Comparison of ENCODE assay signal across 26 cellular contexts in genomic region chr1:30068787-30069472, GRCh38.
DNase-seq lines count a peak whose midpoint lies in the region; ATAC-seq, FAIRE-seq and TF ChIP-seq lines count a peak whose summit lies in the region.
"Had no signal": no experiment of that assay in that cellular context is flagged by ENCODE, and none has a peak within 500 bp of the region (broad histone marks: within the 10 kb centered on the region; RNA-seq: fewer than 3 reads in every experiment).

No MANE protein-coding gene starts in this region.

- no peak overlapping the region for H3K14ac ChIP-seq in H1 (ENCODE audit: insufficient read length)

- H2AK5ac ChIP-seq in H1 (ENCODE audit: low read depth, low read length) = no peak overlapping the region

- POLR2A ChIA-PET in HCT116 (lab: Charles Lee) (no interaction called here), RWPE1 (lab: Yijun Ruan, JAX; ENCODE audit: low non-redundant PET) (no interaction called here), H1 (lab: Charles Lee; ENCODE audit: partially characterized antibody) (no interaction called here)

- H3K4ac ChIP-seq in H1 (replicated peaks; ENCODE audit: insufficient read length, low read depth, low read length) = no peak overlapping the region

- WGBS in H1 (ENCODE audit: extremely low coverage in 1 of 2, insufficient coverage in 1 of 2, insufficient read length in 1 of 2, insufficient replicate concordance in 2 of 2, low coverage in 1 of 2, low lambda C conversion rate in 2 of 2, missing lambda C conversion rate in 1 of 2), 2 experiments = 98% methylated on average over 9 of the region's 9 CpGs; no CpG with 5 or more reads in 1 of the 2 experiments

- H3K4me2 ChIP-seq in HCT116 (ENCODE audit: low read length) = peak overlapping the region; percentile 54
- no peak overlapping the region for H3K4me2 ChIP-seq in H1 (ENCODE audit: insufficient read depth in 1 of 2, low read depth in 2 of 2, low read length in 2 of 2)
- H3K4me2 ChIP-seq: A549; BLaER1 treated with 17β-estradiol and CSF1 and Interleukin-3, amounts not matched to agents 10 nM and 100 nM had no signal

- no peak overlapping the region for H4K8ac ChIP-seq in H1 (ENCODE audit: extremely low read depth, insufficient read depth, low read length)

- H4K91ac ChIP-seq in H1 (replicated peaks; ENCODE audit: insufficient read length, low read length) = no peak overlapping the region

- DNase-seq in HCT116 (ENCODE audit: low read depth, low spot score) (no peak), RWPE1 (ENCODE audit: low spot score) (peak; percentile 52), H1 (ENCODE audit: low read depth in 1 of 2, low spot score in 2 of 2) (no peak), upper lobe of right lung (peak; percentile 33), NCI-H524 treated with DMSO at 0.1 percent for 48 hours (lab: John Stamatoyannopoulos, UW) (no peak), NCI-H69 (lab: John Stamatoyannopoulos, UW) (no peak)
- DNase-seq in effector memory CD4-positive, alpha-beta T cell = no peak
- DNase-seq: AML-193; CD4-positive, alpha-beta T cell; DMS53; H7; IMR-90; KG1; MM.1S; NCI-H1048; NCI-H1417; NCI-H187; NCI-H2081 treated with DMSO at 0.1 percent for 48 hours; NCI-H2171; NCI-H226; NCI-H510A; NCI-H748 treated with DMSO at 0.1 percent for 48 hours; SHP77 had no signal

- H3K9me3 ChIP-seq in HCT116 (ENCODE audit: control insufficient read depth in 1 of 2, insufficient read depth in 1 of 2, low read depth in 1 of 2, low read length in 2 of 2) (no peaks in the 10 kb centered on the region), H1 (ENCODE audit: insufficient read depth in 2 of 2, low read depth in 1 of 2, low read length in 1 of 2) (no peaks in the 10 kb centered on the region), upper lobe of right lung (no peaks in the 10 kb centered on the region)
- no peaks in the 10 kb centered on the region for H3K9me3 ChIP-seq in effector memory CD4-positive, alpha-beta T cell (ENCODE audit: control insufficient read depth, low read length)
- H3K9me3 ChIP-seq: A549; BLaER1 treated with 17β-estradiol and CSF1 and Interleukin-3, amounts not matched to agents 10 nM and 100 nM had no signal

- H3K23ac ChIP-seq in H1 (ENCODE audit: insufficient read length) = no peak overlapping the region

- no peak overlapping the region for H3K4me3 ChIP-seq in HCT116 (replicated peaks in 1 of 2; ENCODE audit: low read depth in 1 of 2, low read length in 2 of 2)
- no peak overlapping the region for H3K4me3 ChIP-seq in H1 (ENCODE audit: extremely low read depth in 1 of 4, insufficient read depth in 2 of 4, low read depth in 3 of 4, low read length in 4 of 4)
- H3K4me3 ChIP-seq in upper lobe of right lung = no peak overlapping the region
- H3K4me3 ChIP-seq in effector memory CD4-positive, alpha-beta T cell (ENCODE audit: insufficient read depth, low read depth, low read length, poor library complexity, severe bottlenecking) = no peak overlapping the region
- H3K4me3 ChIP-seq: A549; BLaER1 treated with 17β-estradiol and CSF1 and Interleukin-3, amounts not matched to agents 10 nM and 100 nM had no signal

- H2BK12ac ChIP-seq in H1 (ENCODE audit: low read depth, low read length) = peak overlapping the region; percentile 29; the same call in 1 of the 2 replicates

- no peak for TF ChIP-seq EP300 in H1 (IDR thresholded peaks at IDR 0.05; ENCODE audit: borderline replicate concordance in 1 of 2, low read depth in 2 of 2, low read length in 2 of 2)

- H3K27ac ChIP-seq in HCT116 (ENCODE audit: low read depth, low read length) = no peak overlapping the region
- no peak overlapping the region for H3K27ac ChIP-seq in RWPE1
- no peak overlapping the region for H3K27ac ChIP-seq in H1 (ENCODE audit: low read depth, low read length)
- no peak overlapping the region for H3K27ac ChIP-seq in upper lobe of right lung
- H3K27ac ChIP-seq in effector memory CD4-positive, alpha-beta T cell (ENCODE audit: insufficient read depth, low read length, poor library complexity, severe bottlenecking) = no peak overlapping the region
- H3K27ac ChIP-seq: A549; BLaER1 treated with 17β-estradiol and CSF1 and Interleukin-3, amounts not matched to agents 10 nM and 100 nM had no signal

- intact Hi-C loops in HCT116 (cut with micrococcal nuclease) (no loop called here), upper lobe of right lung (cut with DNase I) (no loop called here)

- no peak overlapping the region for H2BK5ac ChIP-seq in H1 (ENCODE audit: low read depth, low read length)

- no peak overlapping the region for H2BK15ac ChIP-seq in H1 (ENCODE audit: low read length)

- H2BK120ac ChIP-seq in H1 (replicated peaks; ENCODE audit: low read depth, low read length) = no peak overlapping the region

- peak; percentile 77 for ATAC-seq in HCT116
- no peak for ATAC-seq in upper lobe of right lung
- ATAC-seq: A549 had no signal

- H4K20me1 ChIP-seq in HCT116 (ENCODE audit: insufficient read depth) (no peaks in the 10 kb centered on the region), H1 (replicated peaks in 1 of 2; ENCODE audit: control insufficient read depth in 1 of 2, insufficient read depth in 2 of 2, low read length in 2 of 2) (no peaks in the 10 kb centered on the region)
- H4K20me1 ChIP-seq: BLaER1 treated with 17β-estradiol and CSF1 and Interleukin-3, amounts not matched to agents 10 nM and 100 nM had no signal

- H3K36me3 ChIP-seq in HCT116 (ENCODE audit: control insufficient read depth in 1 of 2, insufficient read depth in 2 of 2, low read length in 2 of 2) (no peaks in the 10 kb centered on the region), H1 (ENCODE audit: control insufficient read depth in 2 of 4, insufficient read depth in 4 of 4, low read length in 3 of 4) (no peaks in the 10 kb centered on the region; a peak in 1 of 8 replicates), upper lobe of right lung (no peaks in the 10 kb centered on the region)
- no peaks in the 10 kb centered on the region for H3K36me3 ChIP-seq in effector memory CD4-positive, alpha-beta T cell (ENCODE audit: control insufficient read depth, insufficient read depth, low read length)
- H3K36me3 ChIP-seq: BLaER1 treated with 17β-estradiol and CSF1 and Interleukin-3, amounts not matched to agents 10 nM and 100 nM had no signal

- TF ChIP-seq RAD21 in HCT116 (IDR thresholded peaks at IDR 0.05; ENCODE audit: low read depth) (no peak), H1 (IDR thresholded peaks at IDR 0.05 in 1 of 2, conservative IDR thresholded peaks at IDR 0.05 in 1 of 2; ENCODE audit: low read depth in 2 of 2, low read length in 2 of 2) (no peak)

- no peaks in the 10 kb centered on the region for H3K79me1 ChIP-seq in H1 (ENCODE audit: low read depth, low read length)

- H2BK20ac ChIP-seq in H1 (ENCODE audit: low read length) = no peak overlapping the region

- H4K5ac ChIP-seq in H1 (ENCODE audit: insufficient read length, low read depth, low read length) = no peak overlapping the region

- H3K4me1 ChIP-seq in HCT116 (ENCODE audit: control insufficient read depth in 1 of 2, insufficient read depth in 2 of 2, low read length in 2 of 2) = peaks cover 10 to 16% of the 10 kb centered on the region in 2 experiments
- H3K4me1 ChIP-seq in H1 (replicated peaks in 1 of 4; ENCODE audit: control insufficient read depth in 3 of 4, insufficient read depth in 4 of 4, low read length in 3 of 4) = no peaks in the 10 kb centered on the region
- no peaks in the 10 kb centered on the region for H3K4me1 ChIP-seq in upper lobe of right lung
- no peaks in the 10 kb centered on the region for H3K4me1 ChIP-seq in effector memory CD4-positive, alpha-beta T cell (ENCODE audit: control insufficient read depth, insufficient read depth, low read length, poor library complexity, severe bottlenecking)
- H3K4me1 ChIP-seq: A549 had no signal

- no peaks in the 10 kb centered on the region for H3K9me2 ChIP-seq in HCT116 (ENCODE audit: insufficient read depth)

- RAD21 ChIA-PET in HCT116 (lab: Charles Lee; ENCODE audit: low non-redundant PET in 1 of 2, low total read pairs in 2 of 2, uncharacterized antibody in 2 of 2, unreplicated experiment in 2 of 2) = no interaction called here

- H3K79me2 ChIP-seq in HCT116 (ENCODE audit: insufficient read depth, low read length) (no peaks in the 10 kb centered on the region), H1 (ENCODE audit: control insufficient read depth in 1 of 2, insufficient read depth in 2 of 2, low read length in 2 of 2) (no peaks in the 10 kb centered on the region)

- FAIRE-seq in H1 (lab: Jason Lieb, UNC) = no peak
- FAIRE-seq: A549, GM18507 had no signal

- CTCF ChIA-PET in HCT116 (lab: Charles Lee) = no interaction called here
- CTCF ChIA-PET in RWPE1 (lab: Yijun Ruan, JAX) = interaction anchor here (0.7 kb wide), 1 partner anchor 1014 kb away, joined by 3 read pairs; no protein-coding TSS in a partner anchor
- CTCF ChIA-PET in H1 (lab: Charles Lee; ENCODE audit: partially characterized antibody) = interaction anchor here (0.8 to 2.2 kb wide), 4 partner anchors 9 to 338 kb away, joined by 3 to 8 read pairs (median 4); no protein-coding TSS in a partner anchor

- H3K9ac ChIP-seq in HCT116 (ENCODE audit: low read length) (no peak overlapping the region), H1 (replicated peaks in 1 of 4; ENCODE audit: extremely low read depth in 1 of 4, low read depth in 3 of 4, low read length in 3 of 4) (no peak overlapping the region)
- H3K9ac ChIP-seq: BLaER1 treated with 17β-estradiol and CSF1 and Interleukin-3, amounts not matched to agents 10 nM and 100 nM had no signal

- H3K18ac ChIP-seq in H1 (ENCODE audit: extremely low read depth, low read length) = no peak overlapping the region

- BruUV-seq in HCT116 (replicated peaks; lab: Mats Ljungman, UMichigan) = no TSS peak

- no peak for TF ChIP-seq CTCF in HCT116 (IDR thresholded peaks at IDR 0.05 in 2 of 3, conservative IDR thresholded peaks at IDR 0.05 in 1 of 3; ENCODE audit: borderline replicate concordance in 1 of 3, insufficient read depth in 1 of 3, low read depth in 2 of 3, low read length in 2 of 3)
- TF ChIP-seq CTCF in RWPE1 (conservative IDR thresholded peaks at IDR 0.05; ENCODE audit: low read depth) = no peak
- TF ChIP-seq CTCF in H1 (IDR thresholded peaks at IDR 0.05; ENCODE audit: control extremely low read depth in 1 of 3, insufficient read depth in 1 of 3, low read depth in 1 of 3, low read length in 3 of 3) = no peak
- no peak for TF ChIP-seq CTCF in upper lobe of right lung (IDR thresholded peaks at IDR 0.05)

- TF ChIP-seq POLR2A in HCT116 (IDR thresholded peaks at IDR 0.05; ENCODE audit: borderline replicate concordance, extremely low read depth, insufficient read depth, insufficient read length) = no peak
- no peak for TF ChIP-seq POLR2A in H1 (IDR thresholded peaks at IDR 0.05; ENCODE audit: control extremely low read depth in 1 of 2, low read depth in 2 of 2, low read length in 2 of 2)

- H3K56ac ChIP-seq in H1 (replicated peaks; ENCODE audit: insufficient read length, low read depth, low read length) = no peak overlapping the region

- no peaks in the 10 kb centered on the region for H3K27me3 ChIP-seq in HCT116 (ENCODE audit: insufficient read depth, low read length)
- no peaks in the 10 kb centered on the region for H3K27me3 ChIP-seq in H1 (replicated peaks in 1 of 4; ENCODE audit: control insufficient read depth in 3 of 4, extremely low read depth in 1 of 4, insufficient read depth in 3 of 4, low read length in 3 of 4)
- H3K27me3 ChIP-seq in upper lobe of right lung = no peaks in the 10 kb centered on the region
- no peaks in the 10 kb centered on the region for H3K27me3 ChIP-seq in effector memory CD4-positive, alpha-beta T cell (replicated peaks; ENCODE audit: control insufficient read depth, insufficient read depth, low read length, poor library complexity, severe bottlenecking)
- H3K27me3 ChIP-seq: BLaER1 treated with 17β-estradiol and CSF1 and Interleukin-3, amounts not matched to agents 10 nM and 100 nM had no signal

- H2AFZ ChIP-seq in HCT116 (ENCODE audit: low read depth, low read length, poor library complexity, severe bottlenecking) (no peak overlapping the region), H1 (ENCODE audit: low read length) (no peak overlapping the region)

- H3K23me2 ChIP-seq in H1 (ENCODE audit: low read depth, low read length) = no peaks in the 10 kb centered on the region

Comparison
In these comparisons a context has a peak if more than half of its experiments do, and no peak if none do; other contexts are left out.
1. DNase-seq: peak in RWPE1 (single experiment) and upper lobe of right lung (single experiment); none in HCT116 (single experiment), H1 (0 of 2), effector memory CD4-positive, alpha-beta T cell (0 of 3), NCI-H524 treated with DMSO at 0.1 percent for 48 hours (single experiment) and NCI-H69 (single experiment).
2. Of the 16 proteins assayed by ChIP-seq in both H1 and HCT116: peak only in H1: none; only in HCT116: EGR1, FOSL1 and JUND; in both: none; in neither: 13.